Comparison of ENCODE assay signal across 19 cellular contexts in the genomic region with DNA sequence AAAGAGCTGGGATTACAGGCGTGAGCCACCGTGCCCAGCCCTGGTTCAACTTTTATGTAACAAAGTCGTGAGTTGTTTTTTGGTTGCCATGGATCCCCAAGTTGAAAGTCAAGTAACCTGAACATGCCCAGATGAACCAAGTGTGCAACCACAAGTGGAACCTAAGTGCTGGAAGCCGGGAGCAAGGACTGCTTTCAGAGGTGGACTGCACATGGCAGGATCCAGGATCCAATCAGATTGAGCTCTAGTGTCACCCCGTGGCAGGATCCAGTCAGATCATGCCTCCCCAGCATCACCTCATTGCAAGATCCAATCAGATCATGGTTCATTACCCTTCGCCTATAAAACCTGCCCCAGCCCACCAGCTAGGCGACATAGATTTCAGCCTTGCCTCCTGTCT. TPM values are rescaled to one million over a fixed set of nuclear protein-coding genes. Genes with fewer than 3 reads are reported as not detected.
DNase-seq lines count a peak whose midpoint lies in the region; TF ChIP-seq lines count a peak whose summit lies in the region.
"Had no signal": no experiment of that assay in that cellular context is flagged by ENCODE, and none has a peak within 500 bp of the region (broad histone marks: within the 10 kb centered on the region; RNA-seq: fewer than 3 reads in every experiment).

No MANE protein-coding gene starts in this region.

- H3K36me3 ChIP-seq in Karpas-422 (ENCODE audit: insufficient read depth, low read length) (no peaks in the 10 kb centered on the region), endodermal cell (ENCODE audit: control insufficient read depth, insufficient read depth, low read length) (no peaks in the 10 kb centered on the region), tibial nerve (no peaks in the 10 kb centered on the region)
- H3K36me3 ChIP-seq: SJCRH30 had no signal

- TF ChIP-seq EP300 in tibial nerve (IDR thresholded peaks at IDR 0.05) = no peak

- CTCF ChIA-PET in GM10248 (lab: Yijun Ruan, JAX) = interaction anchor here (0.9 to 1.3 kb wide), 2 partner anchors 9 to 22 kb away, joined by 3 to 4 read pairs; no protein-coding TSS in a partner anchor

- peaks cover 5% of the 10 kb centered on the region; the same call in 1 of the 2 replicates for H3K4me1 ChIP-seq in Karpas-422 (ENCODE audit: low read length)
- no peaks in the 10 kb centered on the region for H3K4me1 ChIP-seq in endodermal cell (ENCODE audit: control insufficient read depth, insufficient read depth, low read length)
- H3K4me1 ChIP-seq in tibial nerve = peaks cover 0 to 24% (median 3%) of the 10 kb centered on the region in 4 donors

- no peak overlapping the region for H3K27ac ChIP-seq in Karpas-422 (ENCODE audit: low read length)
- H3K27ac ChIP-seq in endodermal cell (ENCODE audit: low read depth, low read length) = no peak overlapping the region
- H3K27ac ChIP-seq in tibial nerve = no peak overlapping the region
- H3K27ac ChIP-seq: A549, C4-2B, SJCRH30 had no signal

- no peaks in the 10 kb centered on the region for H3K9me3 Mint-ChIP-seq in endodermal cell
- H3K9me3 Mint-ChIP-seq in osteocyte (ENCODE audit: unreplicated experiment) = no peaks in the 10 kb centered on the region
- H3K9me3 Mint-ChIP-seq: IgD-negative memory B cell had no signal

- H2AFZ ChIP-seq in Karpas-422 (ENCODE audit: low read length) = peak overlapping the region; percentile 53; the same call in 1 of the 2 replicates

- no peaks in the 10 kb centered on the region for H3K27me3 ChIP-seq in Karpas-422 (ENCODE audit: low read length)
- H3K27me3 ChIP-seq in endodermal cell (ENCODE audit: control insufficient read depth, insufficient read depth, low read length, poor library complexity, severe bottlenecking) = no peaks in the 10 kb centered on the region
- H3K27me3 ChIP-seq in tibial nerve = no peaks in the 10 kb centered on the region
- H3K27me3 ChIP-seq: SJCRH30 had no signal

- H3K9ac ChIP-seq in Karpas-422 (ENCODE audit: low read length) (no peak overlapping the region), endodermal cell (ENCODE audit: extremely low read depth, low read length, poor library complexity, severe bottlenecking) (no peak overlapping the region)

- H3K9me3 ChIP-seq in Karpas-422 (ENCODE audit: low read length) (no peaks in the 10 kb centered on the region), endodermal cell (ENCODE audit: control insufficient read depth, low read length) (no peaks in the 10 kb centered on the region), tibial nerve (no peaks in the 10 kb centered on the region)
- H3K9me3 ChIP-seq: A549, SJCRH30 had no signal

- intact Hi-C loops in posterior cingulate gyrus (cut with DNase I) = no loop called here

- H3K4me3 ChIP-seq in Karpas-422 (ENCODE audit: low read length) = no peak overlapping the region
- H3K4me3 ChIP-seq in endodermal cell (ENCODE audit: low read length) = no peak overlapping the region
- no peak overlapping the region for H3K4me3 ChIP-seq in tibial nerve
- H3K4me3 ChIP-seq: A549, SJCRH30 had no signal

- POLR2A ChIA-PET in GM10248 (lab: Yijun Ruan, JAX) = no interaction called here

- H3K4me3 Mint-ChIP-seq in endodermal cell = no peak overlapping the region
- H3K4me3 Mint-ChIP-seq in osteocyte (ENCODE audit: unreplicated experiment) = no peak overlapping the region
- H3K4me3 Mint-ChIP-seq: IgD-negative memory B cell had no signal

- H3K36me3 Mint-ChIP-seq in endodermal cell (ENCODE audit: low read depth) (no peaks in the 10 kb centered on the region), osteocyte (ENCODE audit: unreplicated experiment) (no peaks in the 10 kb centered on the region)
- H3K36me3 Mint-ChIP-seq: IgD-negative memory B cell had no signal

- H3K27ac Mint-ChIP-seq in endodermal cell (no peak overlapping the region), osteocyte (ENCODE audit: unreplicated experiment) (no peak overlapping the region)
- H3K27ac Mint-ChIP-seq: IgD-negative memory B cell had no signal

- H3K9me2 ChIP-seq in Karpas-422 (replicated peaks; ENCODE audit: insufficient read depth, low read length) = no peaks in the 10 kb centered on the region

- H3K4me1 Mint-ChIP-seq in endodermal cell = peaks cover 4% of the 10 kb centered on the region
- H3K4me1 Mint-ChIP-seq in osteocyte (ENCODE audit: unreplicated experiment) = peaks cover 7% of the 10 kb centered on the region

- DNase-seq in NCI-H82 (lab: John Stamatoyannopoulos, UW) (peak; percentile 5), NCI-H82 treated with DMSO at 0.1 percent for 48 hours (lab: John Stamatoyannopoulos, UW; ENCODE audit: unreplicated experiment) (no peak), Karpas-422 (peak; percentile 50), endodermal cell (peak; percentile 35), osteocyte (ENCODE audit: extremely low spot score, unreplicated experiment) (peak; percentile 54), posterior cingulate gyrus (no peak), tibial nerve (ENCODE audit: low spot score in 2 of 2) (no peak), GM10248 (ENCODE audit: extremely low spot score) (no peak)
- DNase-seq: DMS 273 treated with DMSO at 0.1 percent for 48 hours, H7, MV-4-11, NCI-H1436 treated with DMSO at 0.1 percent for 48 hours, NCI-H2107, NCI-H446, NCI-H69, SJCRH30 had no signal

- no peaks in the 10 kb centered on the region for H4K20me1 ChIP-seq in Karpas-422 (ENCODE audit: insufficient read depth, low read depth, low read length)

- peaks cover 5% of the 10 kb centered on the region for H3K27me3 Mint-ChIP-seq in endodermal cell (ENCODE audit: insufficient read depth)
- H3K27me3 Mint-ChIP-seq in osteocyte (ENCODE audit: unreplicated experiment) = peaks cover 23% of the 10 kb centered on the region

- TF ChIP-seq POLR2A in tibial nerve (IDR thresholded peaks at IDR 0.05) = no peak

- H3K4me2 ChIP-seq in Karpas-422 (ENCODE audit: low read depth, low read length, poor library complexity, severe bottlenecking) = no peak overlapping the region
- H3K4me2 ChIP-seq: A549 had no signal

- WGBS in endodermal cell (ENCODE audit: insufficient coverage in 1 of 2, insufficient read length in 1 of 2), 2 experiments = 91% methylated on average over 5 to 7 of the region's 7 CpGs
- WGBS in tibial nerve, 2 donors = 89 to 93% methylated on average over 7 of the region's 7 CpGs

- H3K79me2 ChIP-seq in Karpas-422 (ENCODE audit: low read length) = no peaks in the 10 kb centered on the region

- TF ChIP-seq CTCF in endodermal cell (conservative IDR thresholded peaks at IDR 0.05) (no peak), osteocyte (IDR thresholded peaks at IDR 0.05) (no peak), tibial nerve (IDR thresholded peaks at IDR 0.05) (no peak), GM10248 (IDR thresholded peaks at IDR 0.05; ENCODE audit: control extremely low read depth, extremely low read depth, low read depth, missing control alignments) (no peak)

RNA-seq across cellular contexts. Expression of gene VASH1, which starts 43.8 kb away (rescaled TPM):
- total RNA-seq in Karpas-422 (2014; rRNA removed; shearing (Covaris generic); ENCODE audit: low replicate concordance) = not detected in 2 replicates
- total RNA-seq in endodermal cell (10 to 100 TPM; 10.3 to 19.8 TPM), osteocyte (18.9 and 19.5 TPM in 2 replicates), tibial nerve (10 to 100 TPM; 13.8 to 24.7 (median 18.6) TPM)
- polyA plus RNA-seq in endodermal cell (2013, experiment 1 of 2) = 39.3 TPM
- 42.6 TPM for polyA plus RNA-seq in endodermal cell (2013, experiment 2 of 2)

Comparison
In these comparisons a context has a peak if more than half of its experiments do, and no peak if none do; other contexts are left out.
1. DNase-seq: peak in NCI-H82 (single experiment), Karpas-422 (single experiment), endodermal cell (single experiment) and osteocyte (single experiment); none in NCI-H82 treated with DMSO at 0.1 percent for 48 hours (single experiment), posterior cingulate gyrus (0 of 10), tibial nerve (0 of 2) and GM10248 (single experiment).
2. RNA of gene VASH1, which starts 43.8 kb away (total RNA-seq): 10.3 to 19.8 TPM in endodermal cell, 18.9 to 19.5 TPM in osteocyte and 13.8 to 24.7 TPM in tibial nerve; not detected in Karpas-422; every median in the first group is over 10 times any median in the second.